3 cellular contexts compared by ENCODE assay signal in genomic region chr1:148729541-148729940, GRCh38. TPM values are rescaled to one million over a fixed set of nuclear protein-coding genes. Genes with fewer than 3 reads are reported as not detected.
"Had no signal": no experiment of that assay in that cellular context is flagged by ENCODE, and none has a peak within 500 bp of the region (broad histone marks: within the 10 kb centered on the region; RNA-seq: fewer than 3 reads in every experiment).

No MANE protein-coding gene starts in this region.

RNA-seq across cellular contexts. Expression of gene NUDT4B, which starts 19.0 kb away (rescaled TPM):
- total RNA-seq: left ventricle myocardium inferior; naive thymus-derived CD8-positive, alpha-beta T cell; neural crest cell had no signal
